8 cellular contexts compared by ENCODE assay signal in the genomic region with DNA sequence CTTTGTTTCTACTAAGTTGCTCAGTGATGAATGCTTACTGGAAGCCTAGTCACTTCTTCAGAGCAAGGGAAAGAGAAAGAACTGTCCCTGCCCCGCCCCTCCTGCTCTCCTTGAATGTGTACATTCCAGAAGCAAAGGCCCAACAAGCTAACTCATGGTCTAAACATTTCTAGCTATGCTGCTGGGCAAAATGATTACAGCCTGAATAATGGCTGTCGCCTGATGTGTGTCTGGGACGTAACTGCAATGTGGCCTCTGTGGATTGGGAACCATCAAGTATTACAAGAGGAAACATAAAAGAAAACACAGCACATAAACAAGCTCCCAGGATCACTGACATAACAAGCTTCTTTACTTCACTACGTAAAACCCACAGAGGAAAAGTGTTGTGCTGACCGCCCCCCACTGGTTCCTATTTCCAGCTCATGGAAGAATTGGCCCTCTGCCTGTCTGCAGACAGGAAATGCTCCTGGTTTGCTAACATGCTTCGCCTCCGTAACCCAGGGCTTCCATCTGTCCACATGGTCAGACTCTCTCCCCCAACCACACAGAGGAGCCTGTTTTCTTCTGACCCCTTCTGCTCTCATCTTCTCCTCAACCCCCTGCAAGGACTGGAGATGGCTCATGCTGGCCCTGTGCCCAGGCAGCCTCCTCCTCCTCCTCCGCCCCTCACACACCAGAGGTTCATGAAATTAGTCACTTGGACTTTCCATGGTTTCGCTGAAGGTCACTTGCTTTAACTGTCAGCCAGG.
DNase-seq lines count a peak whose midpoint lies in the region; ATAC-seq, FAIRE-seq and TF ChIP-seq lines count a peak whose summit lies in the region.

No MANE protein-coding gene starts in this region.

- TF ChIP-seq RAD21 in K562 (CRISPR knock-in tag; conservative IDR thresholded peaks at IDR 0.05 in 1 of 2, IDR thresholded peaks at IDR 0.05 in 1 of 2): peak; percentile 59 to 70

- POLR2A ChIA-PET in RWPE1 (lab: Yijun Ruan, JAX; ENCODE audit: low non-redundant PET): no interaction called here
- POLR2A ChIA-PET in K562 (lab: Yijun Ruan, JAX): interaction anchor here (0.7 to 0.9 kb wide), 7 partner anchors 12 to 187 kb away, joined by 3 to 5 read pairs (median 3); a partner anchor contains a TSS

- DNase-seq in activated gamma-delta T cell treated with anti-CD3 and anti-CD28 coated beads, Interleukin-2, amount 50 U/mL, for 16 hours (ENCODE audit: low read depth): peak; percentile 52
- DNase-seq in activated gamma-delta T cell (lab: John Stamatoyannopoulos, UW) (no peak), RWPE1 (ENCODE audit: low spot score) (peak; percentile 73), K562 (ENCODE audit: extremely low read depth in 1 of 4, low spot score in 3 of 4) (peak; percentile 66 to 87 (median 76)), inferior parietal cortex (ENCODE audit: extremely low spot score) (peak; percentile 49), smooth muscle cell (lab: John Stamatoyannopoulos, UW; ENCODE audit: unreplicated experiment) (peak; percentile 67), NCI-H2107 (lab: John Stamatoyannopoulos, UW) (no peak)

- peak; percentile 61 for ATAC-seq in HG02973 (IDR thresholded peaks at IDR 0.05; ENCODE audit: unreplicated experiment)
- ATAC-seq in K562: peak; percentile 86

- in situ Hi-C loops in K562 (cut with MboI): no loop called here

- peak overlapping the region; percentile 60; a peak in 3 of 4 replicates for H3K9ac ChIP-seq in K562 (ENCODE audit: insufficient read depth in 1 of 2, low read depth in 2 of 2, low read length in 2 of 2)
- H3K9ac ChIP-seq in smooth muscle cell (ENCODE audit: low read depth): peak overlapping the region; percentile 89

- no peak; the same call in 1 of the 2 replicates for TF ChIP-seq POLR2A in K562 (conservative IDR thresholded peaks at IDR 0.05)

- H3K9me1 ChIP-seq in K562 (ENCODE audit: control insufficient read depth, insufficient read depth, low read length): no peaks in the 10 kb centered on the region

- peaks cover 58% of the 10 kb centered on the region for H3F3A ChIP-seq in smooth muscle cell (ENCODE audit: low read depth)

- peak overlapping the region; percentile 67 for H3K27ac ChIP-seq in RWPE1
- peak overlapping the region; percentile 87 for H3K27ac ChIP-seq in K562 (ENCODE audit: extremely low read depth, low read depth, low read length)
- peak overlapping the region; percentile 98 for H3K27ac ChIP-seq in smooth muscle cell (ENCODE audit: low read depth)

- H3K4me1 ChIP-seq in K562 (replicated peaks in 1 of 2; ENCODE audit: control insufficient read depth in 2 of 2, insufficient read depth in 2 of 2, low read length in 2 of 2) (peaks cover 12 to 36% of the 10 kb centered on the region in 2 experiments; a peak in 4 of 5 replicates), smooth muscle cell (ENCODE audit: low read depth) (peaks cover 23% of the 10 kb centered on the region)

- H3K79me2 ChIP-seq in K562 (ENCODE audit: control insufficient read depth, insufficient read depth, low read length): no peaks in the 10 kb centered on the region; the same call in 2 of the 3 replicates
- H3K79me2 ChIP-seq in smooth muscle cell (ENCODE audit: low read depth): peaks cover 53% of the 10 kb centered on the region

- H3K9me3 ChIP-seq in K562 (replicated peaks; ENCODE audit: control insufficient read depth, insufficient read depth, low read depth, low read length): no peaks in the 10 kb centered on the region
- H3K9me3 ChIP-seq in smooth muscle cell (replicated peaks; ENCODE audit: low read depth): no peaks in the 10 kb centered on the region

- H3K27me3 ChIP-seq in K562 (ENCODE audit: control insufficient read depth in 2 of 2, insufficient read depth in 2 of 2, low read length in 2 of 2) (no peaks in the 10 kb centered on the region), smooth muscle cell (ENCODE audit: low read depth) (no peaks in the 10 kb centered on the region)

- H2AFZ ChIP-seq in K562 (ENCODE audit: low read depth, low read length) (peak overlapping the region; percentile 86), smooth muscle cell (ENCODE audit: low read depth) (no peak overlapping the region)

- CTCF ChIA-PET in RWPE1 (lab: Yijun Ruan, JAX) (interaction anchor here (0.6 kb wide), 3 partner anchors 34 to 1413 kb away, joined by 3 to 9 read pairs (median 6); no protein-coding TSS in a partner anchor), K562 (lab: Yijun Ruan, JAX; ENCODE audit: low intra/inter-chr PET ratio) (interaction anchor here (1.1 kb wide), 1 partner anchor 101 kb away, joined by 7 read pairs; no protein-coding TSS in a partner anchor)

- no peaks in the 10 kb centered on the region for H4K20me1 ChIP-seq in K562 (replicated peaks; ENCODE audit: control insufficient read depth, insufficient read depth, low read length)
- H4K20me1 ChIP-seq in smooth muscle cell (ENCODE audit: low read depth): no peaks in the 10 kb centered on the region

- TF ChIP-seq CTCF in RWPE1 (conservative IDR thresholded peaks at IDR 0.05; ENCODE audit: low read depth): no peak
- TF ChIP-seq CTCF in K562 (IDR thresholded peaks at IDR 0.05 in 2 of 3, conservative IDR thresholded peaks at IDR 0.05 in 1 of 3; ENCODE audit: insufficient read depth in 2 of 3, low read depth in 1 of 3, low read length in 3 of 3): peak; percentile 51 to 64 (median 53)
- peak; percentile 21 for TF ChIP-seq CTCF in smooth muscle cell (IDR thresholded peaks at IDR 0.05; ENCODE audit: borderline replicate concordance, insufficient read depth, poor library complexity, severe bottlenecking)

- WGBS in K562 (ENCODE audit: insufficient coverage, low coverage, missing lambda C conversion rate): 7% methylated on average over 9 of the region's 9 CpGs
- WGBS in smooth muscle cell (ENCODE audit: low lambda C conversion rate): 4% methylated on average over 9 of the region's 9 CpGs

- H3K4me3 ChIP-seq in K562 (no peak overlapping the region), smooth muscle cell (no peak overlapping the region)

- peak; percentile 77 for FAIRE-seq in K562 (lab: Jason Lieb, UNC)

- H3K36me3 ChIP-seq in K562 (ENCODE audit: control insufficient read depth, insufficient read depth, low read length) (no peaks in the 10 kb centered on the region), smooth muscle cell (ENCODE audit: low read depth) (no peaks in the 10 kb centered on the region)

- no TSS peak for BruUV-seq in K562 (replicated peaks; lab: Mats Ljungman, UMichigan)

- H3K4me2 ChIP-seq in K562 (ENCODE audit: insufficient read depth, low read length) (peak overlapping the region; percentile 70), smooth muscle cell (peak overlapping the region; percentile 66)

- 0 out of 2 replicates have a peak, but pooled peaks have one; percentile 4 for TF ChIP-seq EP300 in K562 (IDR thresholded peaks at IDR 0.05; ENCODE audit: low read length)

- intact Hi-C loops in K562 (cut with micrococcal nuclease): loop anchor here (1.0 kb wide), 2 partner anchors 101 to 187 kb away; a partner anchor contains a TSS

TF ChIP-seq in K562, 482 proteins besides CTCF, POLR2A, EP300 and RAD21 (continues in another document):
- no peak for TF ChIP-seq PHB (CRISPR knock-in tag; IDR thresholded peaks at IDR 0.05)
- TF ChIP-seq, protein P1, sequence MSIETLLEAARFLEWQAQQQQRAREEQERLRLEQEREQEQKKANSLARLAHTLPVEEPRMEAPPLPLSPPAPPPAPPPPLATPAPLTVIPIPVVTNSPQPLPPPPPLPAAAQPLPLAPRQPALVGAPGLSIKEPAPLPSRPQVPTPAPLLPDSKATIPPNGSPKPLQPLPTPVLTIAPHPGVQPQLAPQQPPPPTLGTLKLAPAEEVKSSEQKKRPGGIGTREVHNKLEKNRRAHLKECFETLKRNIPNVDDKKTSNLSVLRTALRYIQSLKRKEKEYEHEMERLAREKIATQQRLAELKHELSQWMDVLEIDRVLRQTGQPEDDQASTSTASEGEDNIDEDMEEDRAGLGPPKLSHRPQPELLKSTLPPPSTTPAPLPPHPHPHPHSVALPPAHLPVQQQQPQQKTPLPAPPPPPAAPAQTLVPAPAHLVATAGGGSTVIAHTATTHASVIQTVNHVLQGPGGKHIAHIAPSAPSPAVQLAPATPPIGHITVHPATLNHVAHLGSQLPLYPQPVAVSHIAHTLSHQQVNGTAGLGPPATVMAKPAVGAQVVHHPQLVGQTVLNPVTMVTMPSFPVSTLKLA (conservative IDR thresholded peaks at IDR 0.05): peak; percentile 33 to 85; a peak in 3 of 4 replicates
- peak in 1 of 2 experiments; percentile 21; a peak in 1 of 4 replicates for TF ChIP-seq SIN3A (IDR thresholded peaks at IDR 0.05; ENCODE audit: borderline replicate concordance in 2 of 2, control insufficient read depth in 1 of 2, low read depth in 2 of 2, low read length in 2 of 2)
- TF ChIP-seq, protein P2, sequence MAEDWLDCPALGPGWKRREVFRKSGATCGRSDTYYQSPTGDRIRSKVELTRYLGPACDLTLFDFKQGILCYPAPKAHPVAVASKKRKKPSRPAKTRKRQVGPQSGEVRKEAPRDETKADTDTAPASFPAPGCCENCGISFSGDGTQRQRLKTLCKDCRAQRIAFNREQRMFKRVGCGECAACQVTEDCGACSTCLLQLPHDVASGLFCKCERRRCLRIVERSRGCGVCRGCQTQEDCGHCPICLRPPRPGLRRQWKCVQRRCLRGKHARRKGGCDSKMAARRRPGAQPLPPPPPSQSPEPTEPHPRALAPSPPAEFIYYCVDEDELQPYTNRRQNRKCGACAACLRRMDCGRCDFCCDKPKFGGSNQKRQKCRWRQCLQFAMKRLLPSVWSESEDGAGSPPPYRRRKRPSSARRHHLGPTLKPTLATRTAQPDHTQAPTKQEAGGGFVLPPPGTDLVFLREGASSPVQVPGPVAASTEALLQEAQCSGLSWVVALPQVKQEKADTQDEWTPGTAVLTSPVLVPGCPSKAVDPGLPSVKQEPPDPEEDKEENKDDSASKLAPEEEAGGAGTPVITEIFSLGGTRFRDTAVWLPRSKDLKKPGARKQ (CRISPR knock-in tag; IDR thresholded peaks at IDR 0.05): no peak
- TF ChIP-seq POLR2AphosphoS5 (IDR thresholded peaks at IDR 0.05; ENCODE audit: control insufficient read depth, insufficient read depth, low read depth, low read length): peak; percentile 15; the same call in 1 of the 2 replicates
- TF ChIP-seq CHD4 (IDR thresholded peaks at IDR 0.05; ENCODE audit: insufficient read depth, insufficient replicate concordance, low read depth, low read length, poor library complexity, severe bottlenecking): no peak
- TF ChIP-seq, protein P3, sequence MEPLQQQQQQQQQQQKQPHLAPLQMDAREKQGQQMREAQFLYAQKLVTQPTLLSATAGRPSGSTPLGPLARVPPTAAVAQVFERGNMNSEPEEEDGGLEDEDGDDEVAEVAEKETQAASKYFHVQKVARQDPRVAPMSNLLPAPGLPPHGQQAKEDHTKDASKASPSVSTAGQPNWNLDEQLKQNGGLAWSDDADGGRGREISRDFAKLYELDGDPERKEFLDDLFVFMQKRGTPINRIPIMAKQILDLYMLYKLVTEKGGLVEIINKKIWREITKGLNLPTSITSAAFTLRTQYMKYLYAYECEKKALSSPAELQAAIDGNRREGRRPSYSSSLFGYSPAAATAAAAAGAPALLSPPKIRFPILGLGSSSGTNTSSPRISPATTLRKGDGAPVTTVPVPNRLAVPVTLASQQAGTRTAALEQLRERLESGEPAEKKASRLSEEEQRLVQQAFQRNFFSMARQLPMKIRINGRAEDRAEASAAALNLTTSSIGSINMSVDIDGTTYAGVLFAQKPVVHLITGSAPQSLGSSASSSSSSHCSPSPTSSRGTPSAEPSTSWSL (CRISPR knock-in tag; IDR thresholded peaks at IDR 0.05; ENCODE audit: borderline replicate concordance): no peak

Comparison
In these comparisons a context has a peak if more than half of its experiments do, and no peak if none do; other contexts are left out.
1. DNase-seq: peak in activated gamma-delta T cell treated with anti-CD3 and anti-CD28 coated beads, Interleukin-2, amount 50 U/mL, for 16 hours (single experiment), RWPE1 (single experiment), K562 (4 of 4), inferior parietal cortex (single experiment) and smooth muscle cell (single experiment); none in activated gamma-delta T cell (single experiment) and NCI-H2107 (single experiment).
2. Peak in every context shown above with its lines, with median percentiles within 50 percentile points of each other: H3K27ac ChIP-seq.